ENCODE assay signal across 8 cellular contexts in the genomic region with DNA sequence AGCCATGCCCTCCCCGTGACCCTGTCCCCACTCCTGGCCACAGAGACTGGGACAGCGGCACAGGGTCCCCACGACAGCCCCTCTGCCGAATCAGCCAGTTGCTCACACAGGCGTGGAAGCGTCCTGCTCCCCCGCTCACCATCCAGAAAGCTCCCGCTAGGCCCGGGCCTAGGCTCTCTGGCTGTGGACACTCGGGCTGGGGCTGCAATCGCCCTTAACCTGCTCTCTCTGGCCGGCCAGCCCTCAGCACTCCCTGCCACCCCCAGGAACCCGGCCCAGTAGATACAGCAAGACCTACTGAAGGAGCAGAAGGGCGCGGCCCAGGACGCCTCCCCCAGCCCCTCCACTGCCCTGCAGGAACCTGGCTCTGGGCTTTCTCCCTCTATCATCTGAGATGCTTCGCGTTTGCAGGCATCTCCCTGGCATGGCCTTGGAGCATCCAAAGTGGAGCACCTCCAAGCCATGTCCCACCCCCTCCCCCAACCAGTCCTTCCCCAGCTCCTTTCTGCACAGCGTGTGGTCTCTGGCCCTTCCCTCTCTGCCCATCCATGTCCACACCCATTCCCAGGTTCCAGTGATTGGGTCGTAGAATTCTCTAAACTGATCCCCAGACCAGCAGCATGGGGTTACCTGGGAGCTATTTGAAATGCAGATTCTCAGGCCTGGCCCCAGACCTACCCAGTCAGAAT.
DNase-seq lines count a peak whose midpoint lies in the region; ATAC-seq, FAIRE-seq and TF ChIP-seq lines count a peak whose summit lies in the region.

No MANE protein-coding gene starts in this region.

- H3K23me2 ChIP-seq in H1 (ENCODE audit: low read depth, low read length): peaks cover 12% of the 10 kb centered on the region; the same call in 1 of the 2 replicates

- H2AK5ac ChIP-seq in H1 (ENCODE audit: low read depth, low read length): no peak overlapping the region

- no peak overlapping the region for H2BK20ac ChIP-seq in H1 (ENCODE audit: low read length)

- H3K23ac ChIP-seq in H1 (ENCODE audit: insufficient read length): no peak overlapping the region

- H3K79me2 ChIP-seq in H1 (ENCODE audit: control insufficient read depth in 1 of 2, insufficient read depth in 2 of 2, low read length in 2 of 2): no peaks in the 10 kb centered on the region

- H3K36me3 Mint-ChIP-seq in MCF 10A (ENCODE audit: insufficient read depth, unreplicated experiment): no peaks in the 10 kb centered on the region

- H3K4me3 Mint-ChIP-seq in MCF 10A (ENCODE audit: unreplicated experiment): no peak overlapping the region

- peak overlapping the region; percentile 62 to 97 for H3K4me2 ChIP-seq in H1 (ENCODE audit: insufficient read depth in 1 of 2, low read depth in 2 of 2, low read length in 2 of 2)

- POLR2A ChIA-PET in MCF 10A (lab: Yijun Ruan, JAX) (interaction anchor here (0.7 to 1.0 kb wide), 2 partner anchors 19 to 58 kb away, joined by 3 to 4 read pairs; no protein-coding TSS in a partner anchor), H1 (lab: Charles Lee; ENCODE audit: partially characterized antibody) (interaction anchor here (1.3 kb wide), 3 partner anchors 10 to 975 kb away, joined by 3 to 4 read pairs (median 3); no protein-coding TSS in a partner anchor)

- H3K9ac ChIP-seq in H1 (replicated peaks in 1 of 4; ENCODE audit: extremely low read depth in 1 of 4, low read depth in 3 of 4, low read length in 3 of 4) (no peak overlapping the region), muscle layer of colon (ENCODE audit: low read length) (no peak overlapping the region)

- no peaks in the 10 kb centered on the region for H3K27me3 Mint-ChIP-seq in MCF 10A (ENCODE audit: insufficient read depth, unreplicated experiment)

- FAIRE-seq in H1 (lab: Jason Lieb, UNC): no peak

- TF ChIP-seq CTCF in breast epithelium (IDR thresholded peaks at IDR 0.05) (no peak), MCF 10A (IDR thresholded peaks at IDR 0.05; ENCODE audit: unreplicated experiment) (no peak), H1 (IDR thresholded peaks at IDR 0.05; ENCODE audit: control extremely low read depth in 1 of 3, insufficient read depth in 1 of 3, low read depth in 1 of 3, low read length in 3 of 3) (no peak)

- H3K4me3 ChIP-seq in breast epithelium (peak overlapping the region; percentile 18 to 61 (median 47)), H1 (ENCODE audit: extremely low read depth in 1 of 4, insufficient read depth in 2 of 4, low read depth in 3 of 4, low read length in 4 of 4) (peak overlapping the region; percentile 44 to 72 (median 48); a peak in 7 of 8 replicates), muscle layer of colon (ENCODE audit: low read depth in 1 of 2, low read length in 2 of 2) (peak overlapping the region in 1 of 2 donors; percentile 57), aorta (ENCODE audit: low read length in 2 of 2) (peak overlapping the region in 1 of 2 donors; percentile 23)

- no peaks in the 10 kb centered on the region for H3K9me3 Mint-ChIP-seq in MCF 10A (ENCODE audit: unreplicated experiment)

- no peak for TF ChIP-seq EP300 in H1 (IDR thresholded peaks at IDR 0.05; ENCODE audit: borderline replicate concordance in 1 of 2, low read depth in 2 of 2, low read length in 2 of 2)

- peaks cover 0 to 9% of the 10 kb centered on the region in 2 donors for H3K4me1 ChIP-seq in breast epithelium
- H3K4me1 ChIP-seq in H1 (replicated peaks in 1 of 4; ENCODE audit: control insufficient read depth in 3 of 4, insufficient read depth in 4 of 4, low read length in 3 of 4): peaks cover 0 to 11% (median 8%) of the 10 kb centered on the region in 4 experiments; a peak in 6 of 7 replicates
- peaks cover 22% of the 10 kb centered on the region for H3K4me1 ChIP-seq in muscle layer of colon (ENCODE audit: insufficient read depth, low read length)
- H3K4me1 ChIP-seq in aorta (ENCODE audit: control insufficient read depth in 1 of 2, insufficient read depth in 2 of 2, low read length in 2 of 2): no peaks in the 10 kb centered on the region

- no TSS peak for BruUV-seq in MCF 10A (replicated peaks; lab: Mats Ljungman, UMichigan)

- ATAC-seq in aorta (ENCODE audit: low FRiP score): peak; percentile 4
- ATAC-seq in GM21367 (IDR thresholded peaks at IDR 0.05; ENCODE audit: unreplicated experiment): no peak
- ATAC-seq in GM21529 (IDR thresholded peaks at IDR 0.05; ENCODE audit: unreplicated experiment): no peak

- intact Hi-C loops in breast epithelium (cut with DNase I; ENCODE audit: low total_unique reads): loop anchor here (5.0 kb wide), 2 partner anchors 57 to 578 kb away; no protein-coding TSS in a partner anchor
- intact Hi-C loops in MCF 10A (cut with micrococcal nuclease): loop anchor here (2.0 to 10.0 kb wide), 2 partner anchors 281 to 755 kb away; a partner anchor contains a TSS
- intact Hi-C loops in aorta (cut with DNase I): loop anchor here (2.0 to 10.0 kb wide), 3 partner anchors 59 to 285 kb away; no protein-coding TSS in a partner anchor

- H3K36me3 ChIP-seq in breast epithelium (no peaks in the 10 kb centered on the region), H1 (ENCODE audit: control insufficient read depth in 2 of 4, insufficient read depth in 4 of 4, low read length in 3 of 4) (no peaks in the 10 kb centered on the region), muscle layer of colon (ENCODE audit: insufficient read depth, low read length) (no peaks in the 10 kb centered on the region), aorta (ENCODE audit: control insufficient read depth in 1 of 2, insufficient read depth in 2 of 2, low read length in 1 of 2) (peaks cover 0 to 6% of the 10 kb centered on the region in 2 donors)

- no peak for DNase-seq in breast epithelium (ENCODE audit: low spot score in 2 of 2)
- no peak for DNase-seq in MCF 10A (ENCODE audit: unreplicated experiment)
- DNase-seq in H1 (ENCODE audit: low read depth in 1 of 2, low spot score in 2 of 2): peak in 1 of 2 experiments; percentile 77
- peak; percentile 51 to 74 for DNase-seq in aorta
- DNase-seq in iPS-NIHi7 (ENCODE audit: extremely low spot score): no peak

- H2BK15ac ChIP-seq in H1 (ENCODE audit: low read length): no peak overlapping the region

- H3K27me3 ChIP-seq in breast epithelium (no peaks in the 10 kb centered on the region), H1 (replicated peaks in 1 of 4; ENCODE audit: control insufficient read depth in 3 of 4, extremely low read depth in 1 of 4, insufficient read depth in 3 of 4, low read length in 3 of 4) (peaks cover 0 to 10% (median 3%) of the 10 kb centered on the region in 4 experiments; a peak in 5 of 7 replicates), muscle layer of colon (ENCODE audit: control insufficient read depth in 1 of 2, insufficient read depth in 2 of 2, low read length in 2 of 2) (no peaks in the 10 kb centered on the region), aorta (ENCODE audit: control insufficient read depth in 1 of 2, insufficient read depth in 2 of 2, low read length in 1 of 2) (no peaks in the 10 kb centered on the region)

- H2BK12ac ChIP-seq in H1 (ENCODE audit: low read depth, low read length): no peak overlapping the region

- TF ChIP-seq RAD21 in H1 (IDR thresholded peaks at IDR 0.05 in 1 of 2, conservative IDR thresholded peaks at IDR 0.05 in 1 of 2; ENCODE audit: low read depth in 2 of 2, low read length in 2 of 2): no peak

- no peak overlapping the region for H2BK120ac ChIP-seq in H1 (replicated peaks; ENCODE audit: low read depth, low read length)

- H3K27ac ChIP-seq in breast epithelium (peak overlapping the region; percentile 17 to 56), H1 (ENCODE audit: low read depth, low read length) (no peak overlapping the region), muscle layer of colon (ENCODE audit: low read depth, low read length) (peak overlapping the region; percentile 14), aorta (ENCODE audit: low read depth in 1 of 2, low read length in 2 of 2) (no peak overlapping the region)

- no peak overlapping the region for H3K14ac ChIP-seq in H1 (ENCODE audit: insufficient read length)

- peaks cover 0 to 3% of the 10 kb centered on the region in 2 experiments for H4K20me1 ChIP-seq in H1 (replicated peaks in 1 of 2; ENCODE audit: control insufficient read depth in 1 of 2, insufficient read depth in 2 of 2, low read length in 2 of 2)

- no peak overlapping the region for H3K56ac ChIP-seq in H1 (replicated peaks; ENCODE audit: insufficient read length, low read depth, low read length)

- TF ChIP-seq POLR2A in breast epithelium (IDR thresholded peaks at IDR 0.05) (no peak), H1 (IDR thresholded peaks at IDR 0.05; ENCODE audit: control extremely low read depth in 1 of 2, low read depth in 2 of 2, low read length in 2 of 2) (no peak)

- H3K79me1 ChIP-seq in H1 (ENCODE audit: low read depth, low read length): no peaks in the 10 kb centered on the region

- H4K91ac ChIP-seq in H1 (replicated peaks; ENCODE audit: insufficient read length, low read length): no peak overlapping the region

- no peaks in the 10 kb centered on the region for H3K4me1 Mint-ChIP-seq in MCF 10A (ENCODE audit: insufficient read depth, unreplicated experiment)

- H3K9me3 ChIP-seq in breast epithelium: no peaks in the 10 kb centered on the region
- H3K9me3 ChIP-seq in H1 (ENCODE audit: insufficient read depth in 2 of 2, low read depth in 1 of 2, low read length in 1 of 2): no peaks in the 10 kb centered on the region
- H3K9me3 ChIP-seq in muscle layer of colon (ENCODE audit: low read length): no peaks in the 10 kb centered on the region
- no peaks in the 10 kb centered on the region for H3K9me3 ChIP-seq in aorta (ENCODE audit: control insufficient read depth, low read length)

- no peak overlapping the region for H3K4ac ChIP-seq in H1 (replicated peaks; ENCODE audit: insufficient read length, low read depth, low read length)

- CTCF ChIA-PET in MCF 10A (lab: Yijun Ruan, JAX) (interaction anchor here (0.6 to 9.8 kb wide), 46 partner anchors 9 to 1887 kb away, joined by 3 to 217 read pairs (median 4); no protein-coding TSS in a partner anchor), H1 (lab: Charles Lee; ENCODE audit: partially characterized antibody) (interaction anchor here (0.6 to 10.6 kb wide), 35 partner anchors 9 to 651 kb away, joined by 3 to 276 read pairs (median 5); no protein-coding TSS in a partner anchor)

- WGBS in H1 (ENCODE audit: extremely low coverage in 1 of 2, insufficient coverage in 1 of 2, insufficient read length in 1 of 2, insufficient replicate concordance in 2 of 2, low coverage in 1 of 2, low lambda C conversion rate in 2 of 2, missing lambda C conversion rate in 1 of 2), 2 experiments: 12% methylated on average over 14 of the region's 20 CpGs; no CpG with 5 or more reads in 1 of the 2 experiments
- 36 to 44% methylated on average over 17 to 20 of the region's 20 CpGs for WGBS in aorta, 2 donors

- no peak overlapping the region for H3K27ac Mint-ChIP-seq in MCF 10A (ENCODE audit: low read depth, unreplicated experiment)

- H4K5ac ChIP-seq in H1 (ENCODE audit: insufficient read length, low read depth, low read length): no peak overlapping the region

- peak overlapping the region; percentile 71 for H3K18ac ChIP-seq in H1 (ENCODE audit: extremely low read depth, low read length)

- H2BK5ac ChIP-seq in H1 (ENCODE audit: low read depth, low read length): no peak overlapping the region

- H4K8ac ChIP-seq in H1 (ENCODE audit: extremely low read depth, insufficient read depth, low read length): no peak overlapping the region

- H2AFZ ChIP-seq in H1 (ENCODE audit: low read length): no peak overlapping the region

TF ChIP-seq in H1, 55 proteins besides CTCF, POLR2A, EP300 and RAD21 (continues in another document):
- peak; percentile 37 for TF ChIP-seq KDM4A (IDR thresholded peaks at IDR 0.05; ENCODE audit: low read depth, low read length, severe bottlenecking)

Comparison
In these comparisons a context has a peak if more than half of its experiments do, and no peak if none do; other contexts are left out.
1. DNase-seq: peak in aorta (2 of 2); none in breast epithelium (0 of 2), MCF 10A (single experiment) and iPS-NIHi7 (single experiment).
2. H3K27ac ChIP-seq: peak in breast epithelium (2 of 2) and muscle layer of colon (single experiment); none in H1 (single experiment) and aorta (0 of 2).